ENCODE assay signal across 1 cellular context in the genomic region with DNA sequence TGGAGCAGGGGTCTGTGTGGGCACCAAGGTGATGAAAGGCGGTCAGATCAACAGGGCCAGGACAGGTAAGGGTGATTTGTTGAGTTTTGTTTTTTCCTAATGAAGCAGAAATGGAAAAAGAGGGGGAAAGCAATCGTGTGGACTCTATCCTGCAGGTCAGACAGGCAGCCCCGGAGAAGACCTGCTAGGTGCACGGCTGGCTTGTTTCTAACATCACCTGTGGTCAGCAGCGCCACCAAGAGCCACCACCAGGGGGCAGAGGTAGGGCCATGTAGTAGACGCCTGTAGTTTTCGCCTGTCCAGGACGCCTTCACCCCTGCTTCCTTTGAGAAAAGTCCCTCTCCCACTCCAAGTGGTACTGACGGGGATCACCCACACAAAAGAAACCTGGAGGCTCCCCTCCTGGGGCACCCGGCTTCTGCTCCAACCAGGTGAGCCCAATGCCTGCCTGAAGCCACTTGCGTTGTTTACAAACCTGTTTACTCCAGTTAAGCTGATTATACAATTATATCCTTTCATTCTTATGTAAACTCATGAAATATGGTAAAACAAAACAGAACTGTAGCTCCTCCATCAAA.
TF ChIP-seq lines count a peak whose summit lies in the region.

No MANE protein-coding gene starts in this region.

TF ChIP-seq in HepG2, 621 proteins besides CTCF, POLR2A, EP300 and RAD21 (continued from another document and continues in another):
- TF ChIP-seq FUBP1 (CRISPR knock-in tag; IDR thresholded peaks at IDR 0.05; ENCODE audit: borderline replicate concordance) = no peak
- TF ChIP-seq MIXL1 (CRISPR knock-in tag; IDR thresholded peaks at IDR 0.05) = no peak
- 0 out of 2 replicates have a peak, but pooled peaks have one; percentile 27 for TF ChIP-seq ZFP90 (CRISPR knock-in tag; IDR thresholded peaks at IDR 0.05; ENCODE audit: borderline replicate concordance)
- TF ChIP-seq PITX1 (CRISPR knock-in tag; IDR thresholded peaks at IDR 0.05) = no peak; the same call in 1 of the 2 replicates
- no peak for TF ChIP-seq ELF4 (CRISPR knock-in tag; IDR thresholded peaks at IDR 0.05; ENCODE audit: borderline replicate concordance)
- TF ChIP-seq EHMT2 (IDR thresholded peaks at IDR 0.05; ENCODE audit: borderline replicate concordance, low read depth, low read length) = no peak
- TF ChIP-seq ZNF430 (CRISPR knock-in tag; IDR thresholded peaks at IDR 0.05) = no peak
- TF ChIP-seq ZKSCAN5 (CRISPR knock-in tag; IDR thresholded peaks at IDR 0.05) = no peak
- no peak for TF ChIP-seq ZNF646 (CRISPR knock-in tag; IDR thresholded peaks at IDR 0.05)
- no peak for TF ChIP-seq GATA4 (IDR thresholded peaks at IDR 0.05; ENCODE audit: borderline replicate concordance, low read depth)
- TF ChIP-seq, protein P1, sequence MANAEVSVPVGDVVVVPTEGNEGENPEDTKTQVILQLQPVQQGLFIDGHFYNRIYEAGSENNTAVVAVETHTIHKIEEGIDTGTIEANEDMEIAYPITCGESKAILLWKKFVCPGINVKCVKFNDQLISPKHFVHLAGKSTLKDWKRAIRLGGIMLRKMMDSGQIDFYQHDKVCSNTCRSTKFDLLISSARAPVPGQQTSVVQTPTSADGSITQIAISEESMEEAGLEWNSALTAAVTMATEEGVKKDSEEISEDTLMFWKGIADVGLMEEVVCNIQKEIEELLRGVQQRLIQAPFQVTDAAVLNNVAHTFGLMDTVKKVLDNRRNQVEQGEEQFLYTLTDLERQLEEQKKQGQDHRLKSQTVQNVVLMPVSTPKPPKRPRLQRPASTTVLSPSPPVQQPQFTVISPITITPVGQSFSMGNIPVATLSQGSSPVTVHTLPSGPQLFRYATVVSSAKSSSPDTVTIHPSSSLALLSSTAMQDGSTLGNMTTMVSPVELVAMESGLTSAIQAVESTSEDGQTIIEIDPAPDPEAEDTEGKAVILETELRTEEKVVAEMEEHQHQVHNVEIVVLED (CRISPR knock-in tag; IDR thresholded peaks at IDR 0.05; ENCODE audit: borderline replicate concordance) = no peak
- TF ChIP-seq ZNF816 (CRISPR knock-in tag; IDR thresholded peaks at IDR 0.05; ENCODE audit: borderline replicate concordance) = no peak
- no peak for TF ChIP-seq TGIF2 (CRISPR knock-in tag; IDR thresholded peaks at IDR 0.05)
- no peak for TF ChIP-seq PRPF4 (IDR thresholded peaks at IDR 0.05; ENCODE audit: low read depth, low read length, poor library complexity, severe bottlenecking)
- 0 out of 2 replicates have a peak, but pooled peaks have one; percentile 20 for TF ChIP-seq HOXA3 (CRISPR knock-in tag; IDR thresholded peaks at IDR 0.05)
- TF ChIP-seq CREM (IDR thresholded peaks at IDR 0.05) = no peak
- TF ChIP-seq CREM (CRISPR knock-in tag; IDR thresholded peaks at IDR 0.05) = no peak
- TF ChIP-seq ZNF12 (CRISPR knock-in tag; IDR thresholded peaks at IDR 0.05) = no peak
- TF ChIP-seq ZKSCAN1 (IDR thresholded peaks at IDR 0.05; ENCODE audit: low read length) = peak; percentile 50; the same call in 1 of the 2 replicates
- TF ChIP-seq, protein P2, sequence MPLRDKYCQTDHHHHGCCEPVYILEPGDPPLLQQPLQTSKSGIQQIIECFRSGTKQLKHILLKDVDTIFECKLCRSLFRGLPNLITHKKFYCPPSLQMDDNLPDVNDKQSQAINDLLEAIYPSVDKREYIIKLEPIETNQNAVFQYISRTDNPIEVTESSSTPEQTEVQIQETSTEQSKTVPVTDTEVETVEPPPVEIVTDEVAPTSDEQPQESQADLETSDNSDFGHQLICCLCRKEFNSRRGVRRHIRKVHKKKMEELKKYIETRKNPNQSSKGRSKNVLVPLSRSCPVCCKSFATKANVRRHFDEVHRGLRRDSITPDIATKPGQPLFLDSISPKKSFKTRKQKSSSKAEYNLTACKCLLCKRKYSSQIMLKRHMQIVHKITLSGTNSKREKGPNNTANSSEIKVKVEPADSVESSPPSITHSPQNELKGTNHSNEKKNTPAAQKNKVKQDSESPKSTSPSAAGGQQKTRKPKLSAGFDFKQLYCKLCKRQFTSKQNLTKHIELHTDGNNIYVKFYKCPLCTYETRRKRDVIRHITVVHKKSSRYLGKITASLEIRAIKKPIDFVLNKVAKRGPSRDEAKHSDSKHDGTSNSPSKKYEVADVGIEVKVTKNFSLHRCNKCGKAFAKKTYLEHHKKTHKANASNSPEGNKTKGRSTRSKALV (CRISPR knock-in tag; IDR thresholded peaks at IDR 0.05) = no peak
- TF ChIP-seq TBX3 (IDR thresholded peaks at IDR 0.05; ENCODE audit: borderline replicate concordance) = no peak
- TF ChIP-seq NFAT5 (CRISPR knock-in tag; IDR thresholded peaks at IDR 0.05) = peak; percentile 34; the same call in 1 of the 2 replicates
- no peak for TF ChIP-seq ZNF737 (CRISPR knock-in tag; IDR thresholded peaks at IDR 0.05; ENCODE audit: borderline replicate concordance)
- TF ChIP-seq, protein P3, sequence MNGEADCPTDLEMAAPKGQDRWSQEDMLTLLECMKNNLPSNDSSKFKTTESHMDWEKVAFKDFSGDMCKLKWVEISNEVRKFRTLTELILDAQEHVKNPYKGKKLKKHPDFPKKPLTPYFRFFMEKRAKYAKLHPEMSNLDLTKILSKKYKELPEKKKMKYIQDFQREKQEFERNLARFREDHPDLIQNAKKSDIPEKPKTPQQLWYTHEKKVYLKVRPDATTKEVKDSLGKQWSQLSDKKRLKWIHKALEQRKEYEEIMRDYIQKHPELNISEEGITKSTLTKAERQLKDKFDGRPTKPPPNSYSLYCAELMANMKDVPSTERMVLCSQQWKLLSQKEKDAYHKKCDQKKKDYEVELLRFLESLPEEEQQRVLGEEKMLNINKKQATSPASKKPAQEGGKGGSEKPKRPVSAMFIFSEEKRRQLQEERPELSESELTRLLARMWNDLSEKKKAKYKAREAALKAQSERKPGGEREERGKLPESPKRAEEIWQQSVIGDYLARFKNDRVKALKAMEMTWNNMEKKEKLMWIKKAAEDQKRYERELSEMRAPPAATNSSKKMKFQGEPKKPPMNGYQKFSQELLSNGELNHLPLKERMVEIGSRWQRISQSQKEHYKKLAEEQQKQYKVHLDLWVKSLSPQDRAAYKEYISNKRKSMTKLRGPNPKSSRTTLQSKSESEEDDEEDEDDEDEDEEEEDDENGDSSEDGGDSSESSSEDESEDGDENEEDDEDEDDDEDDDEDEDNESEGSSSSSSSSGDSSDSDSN (CRISPR knock-in tag; IDR thresholded peaks at IDR 0.05) = no peak; the same call in 1 of the 2 replicates
- peak; percentile 98 for TF ChIP-seq ZSCAN25 (CRISPR knock-in tag; IDR thresholded peaks at IDR 0.05)
- TF ChIP-seq NR2F6 (IDR thresholded peaks at IDR 0.05) = no peak
- peak; percentile 31; the same call in 1 of the 2 replicates for TF ChIP-seq NR2F6 (CRISPR knock-in tag; IDR thresholded peaks at IDR 0.05)
- TF ChIP-seq, protein P4, sequence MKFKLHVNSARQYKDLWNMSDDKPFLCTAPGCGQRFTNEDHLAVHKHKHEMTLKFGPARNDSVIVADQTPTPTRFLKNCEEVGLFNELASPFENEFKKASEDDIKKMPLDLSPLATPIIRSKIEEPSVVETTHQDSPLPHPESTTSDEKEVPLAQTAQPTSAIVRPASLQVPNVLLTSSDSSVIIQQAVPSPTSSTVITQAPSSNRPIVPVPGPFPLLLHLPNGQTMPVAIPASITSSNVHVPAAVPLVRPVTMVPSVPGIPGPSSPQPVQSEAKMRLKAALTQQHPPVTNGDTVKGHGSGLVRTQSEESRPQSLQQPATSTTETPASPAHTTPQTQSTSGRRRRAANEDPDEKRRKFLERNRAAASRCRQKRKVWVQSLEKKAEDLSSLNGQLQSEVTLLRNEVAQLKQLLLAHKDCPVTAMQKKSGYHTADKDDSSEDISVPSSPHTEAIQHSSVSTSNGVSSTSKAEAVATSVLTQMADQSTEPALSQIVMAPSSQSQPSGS (CRISPR knock-in tag; IDR thresholded peaks at IDR 0.05) = no peak
- no peak for TF ChIP-seq ZNF180 (CRISPR knock-in tag; IDR thresholded peaks at IDR 0.05; ENCODE audit: borderline replicate concordance, low read depth)
- no peak for TF ChIP-seq TOE1 (CRISPR knock-in tag; IDR thresholded peaks at IDR 0.05)
- peak; percentile 58; the same call in 1 of the 2 replicates for TF ChIP-seq ZNF580 (CRISPR knock-in tag; IDR thresholded peaks at IDR 0.05; ENCODE audit: borderline replicate concordance, low read depth)
- TF ChIP-seq ZIK1 (CRISPR knock-in tag; IDR thresholded peaks at IDR 0.05; ENCODE audit: borderline replicate concordance, low read depth) = no peak
- TF ChIP-seq ZNF253 (CRISPR knock-in tag; IDR thresholded peaks at IDR 0.05; ENCODE audit: borderline replicate concordance) = no peak
- TF ChIP-seq ZFP37 (CRISPR knock-in tag; IDR thresholded peaks at IDR 0.05; ENCODE audit: borderline replicate concordance) = no peak
